Comparison of ENCODE assay signal across 26 cellular contexts in genomic region chr1:233624289-233624688, GRCh38. TPM values are rescaled to one million over a fixed set of nuclear protein-coding genes. Genes with fewer than 3 reads are reported as not detected.
DNase-seq lines count a peak whose midpoint lies in the region; ATAC-seq, FAIRE-seq and TF ChIP-seq lines count a peak whose summit lies in the region.
"Had no signal": no experiment of that assay in that cellular context is flagged by ENCODE, and none has a peak within 500 bp of the region (broad histone marks: within the 10 kb centered on the region; RNA-seq: fewer than 3 reads in every experiment).

No MANE protein-coding gene starts in this region.

- POLR2A ChIA-PET in HEK293 (lab: Yijun Ruan, JAX) = no interaction called here
- POLR2A ChIA-PET in GM12878 (lab: Charles Lee) = no interaction called here
- POLR2A ChIA-PET in H1 (lab: Charles Lee; ENCODE audit: partially characterized antibody) = no interaction called here

- in situ Hi-C loops in GM12878 (cut with MboI) = no loop called here

- H4K8ac ChIP-seq in H1 (ENCODE audit: extremely low read depth, insufficient read depth, low read length) (no peak overlapping the region), trophoblast cell (ENCODE audit: low read depth, low read length) (no peak overlapping the region)

- H3K79me2 ChIP-seq in GM12878 (ENCODE audit: control insufficient read depth, insufficient read depth, low read length) = peaks cover 2% of the 10 kb centered on the region
- peaks cover 0 to 22% of the 10 kb centered on the region in 2 experiments; a peak in 2 of 4 replicates for H3K79me2 ChIP-seq in H1 (ENCODE audit: control insufficient read depth in 1 of 2, insufficient read depth in 2 of 2, low read length in 2 of 2)
- H3K79me2 ChIP-seq in trophoblast cell (ENCODE audit: control insufficient read depth, insufficient read depth, low read length, poor library complexity) = no peaks in the 10 kb centered on the region

- 100% methylated on average over 3 of the region's 3 CpGs for WGBS in GM12878 (ENCODE audit: insufficient coverage, insufficient replicate concordance, low lambda C conversion rate, missing lambda C conversion rate)
- 100% methylated on average over 3 of the region's 3 CpGs; no CpG with 5 or more reads in 1 of the 2 experiments for WGBS in H1 (ENCODE audit: extremely low coverage in 1 of 2, insufficient coverage in 1 of 2, insufficient read length in 1 of 2, insufficient replicate concordance in 2 of 2, low coverage in 1 of 2, low lambda C conversion rate in 2 of 2, missing lambda C conversion rate in 1 of 2), 2 experiments
- WGBS in trophoblast cell (ENCODE audit: extremely low coverage, insufficient coverage, insufficient read length) = no CpG with 5 or more reads among the region's 3 CpGs

- H3K27me3 Mint-ChIP-seq in activated T-helper 2 cell treated with anti-CD3 and anti-CD28 coated beads, Interferon-gamma antibody, Interleukin-2, Interleukin-4, amounts not matched to agents 10 μg/mL and 5 μg/mL and 100 μg/mL, durations not matched to agents 14 hours and 24 hours and 36 hours (ENCODE audit: low read depth) = peaks cover 7% of the 10 kb centered on the region

- no peak overlapping the region for H3K9ac ChIP-seq in GM12878 (ENCODE audit: control insufficient read depth, insufficient read depth, low read length)
- no peak overlapping the region for H3K9ac ChIP-seq in H1 (replicated peaks in 1 of 4; ENCODE audit: extremely low read depth in 1 of 4, low read depth in 3 of 4, low read length in 3 of 4)
- no peak overlapping the region for H3K9ac ChIP-seq in trophoblast cell (ENCODE audit: low read length)
- H3K9ac ChIP-seq: BLaER1 treated with 17β-estradiol and CSF1 and Interleukin-3, amounts not matched to agents 10 nM and 100 nM; GM23248 had no signal

- H4K20me1 ChIP-seq in GM12878 (ENCODE audit: control insufficient read depth, insufficient read depth) = no peaks in the 10 kb centered on the region
- no peaks in the 10 kb centered on the region for H4K20me1 ChIP-seq in H1 (replicated peaks in 1 of 2; ENCODE audit: control insufficient read depth in 1 of 2, insufficient read depth in 2 of 2, low read length in 2 of 2)
- H4K20me1 ChIP-seq: BLaER1 treated with 17β-estradiol and CSF1 and Interleukin-3, amounts not matched to agents 10 nM and 100 nM had no signal

- SMC1A ChIA-PET in GM12878 (lab: Charles Lee; ENCODE audit: uncharacterized antibody, unreplicated experiment) = interaction anchor here (0.9 to 5.8 kb wide), 4 partner anchors 8 to 183 kb away, joined by 3 to 36 read pairs (median 6); partner anchors contain the start of gene KCNK1

- no peak overlapping the region for H4K5ac ChIP-seq in H1 (ENCODE audit: insufficient read length, low read depth, low read length)

- H3K4me2 ChIP-seq in GM12878 (ENCODE audit: control insufficient read depth, insufficient read depth) (peak overlapping the region; percentile 28; the same call in 1 of the 2 replicates), H1 (ENCODE audit: insufficient read depth in 1 of 2, low read depth in 2 of 2, low read length in 2 of 2) (no peak overlapping the region), trophoblast cell (ENCODE audit: low read length) (no peak overlapping the region)
- H3K4me2 ChIP-seq: A549; BLaER1 treated with 17β-estradiol and CSF1 and Interleukin-3, amounts not matched to agents 10 nM and 100 nM had no signal

- no peak for DNase-seq in GM12878 (ENCODE audit: low read depth, low spot score)
- no peak for DNase-seq in H1 (ENCODE audit: low read depth in 1 of 2, low spot score in 2 of 2)
- DNase-seq in trophoblast cell = no peak
- DNase-seq in activated T-helper 2 cell treated with anti-CD3 and anti-CD28 coated beads, Interferon-gamma antibody, Interleukin-2, Interleukin-4, amounts not matched to agents 10 μg/mL and 5 μg/mL and 100 μg/mL, durations not matched to agents 14 hours and 24 hours and 36 hours (ENCODE audit: low spot score) = no peak
- DNase-seq in NCI-H1436 (lab: John Stamatoyannopoulos, UW) = no peak
- no peak for DNase-seq in effector CD4-positive, alpha-beta T cell
- DNase-seq: 8988T; ACHN; AML-193; BE2C; CD4-positive, alpha-beta T cell; CD8-positive, alpha-beta memory T cell; DMS 273 treated with DMSO at 0.1 percent for 48 hours; DMS79; EL; GDM1; GM23248; H9 had no signal

- H3K4me3 Mint-ChIP-seq in activated T-helper 2 cell treated with anti-CD3 and anti-CD28 coated beads, Interferon-gamma antibody, Interleukin-2, Interleukin-4, amounts not matched to agents 10 μg/mL and 5 μg/mL and 100 μg/mL, durations not matched to agents 14 hours and 24 hours and 36 hours (ENCODE audit: low read depth) = no peak overlapping the region
- H3K4me3 Mint-ChIP-seq: CD14-positive monocyte; CD4-positive, alpha-beta T cell; CD8-positive, alpha-beta memory T cell; H9 had no signal

- 0 out of 2 replicates have a peak, but pooled peaks cover 2% of the 10 kb centered on the region for H3K4me1 ChIP-seq in HEK293 (ENCODE audit: control insufficient read depth, insufficient read depth, low read length)
- peaks cover 16% of the 10 kb centered on the region; the same call in 1 of the 2 replicates for H3K4me1 ChIP-seq in GM12878 (ENCODE audit: control insufficient read depth, insufficient read depth, low read length)
- H3K4me1 ChIP-seq in H1 (replicated peaks in 1 of 4; ENCODE audit: control insufficient read depth in 3 of 4, insufficient read depth in 4 of 4, low read length in 3 of 4) = no peaks in the 10 kb centered on the region
- no peaks in the 10 kb centered on the region for H3K4me1 ChIP-seq in trophoblast cell (ENCODE audit: control insufficient read depth in 1 of 2, insufficient read depth in 2 of 2, low read length in 2 of 2)
- H3K4me1 ChIP-seq: A549; BE2C; BLaER1 treated with 17β-estradiol and CSF1 and Interleukin-3, amounts not matched to agents 10 nM and 100 nM had no signal

- H3K79me1 ChIP-seq in H1 (ENCODE audit: low read depth, low read length) = peaks cover 4% of the 10 kb centered on the region; the same call in 1 of the 2 replicates
- H3K79me1 ChIP-seq in trophoblast cell (ENCODE audit: low read length) = no peaks in the 10 kb centered on the region

- BruUV-seq in GM12878 (replicated peaks; lab: Mats Ljungman, UMichigan) = no TSS peak

- H2BK12ac ChIP-seq in H1 (ENCODE audit: low read depth, low read length) = no peak overlapping the region
- H2BK12ac ChIP-seq in trophoblast cell (ENCODE audit: low read length) = no peak overlapping the region

- no peak overlapping the region for H2BK20ac ChIP-seq in H1 (ENCODE audit: low read length)

- H3K4ac ChIP-seq in H1 (replicated peaks; ENCODE audit: insufficient read length, low read depth, low read length) (no peak overlapping the region), trophoblast cell (ENCODE audit: low read depth, low read length) (peak overlapping the region; percentile 1)

- H3K56ac ChIP-seq in H1 (replicated peaks; ENCODE audit: insufficient read length, low read depth, low read length) = no peak overlapping the region

- H4K91ac ChIP-seq in H1 (replicated peaks; ENCODE audit: insufficient read length, low read length) (no peak overlapping the region), trophoblast cell (ENCODE audit: low read depth, low read length) (no peak overlapping the region)

- intact Hi-C loops in GM12878 (cut with micrococcal nuclease; ENCODE audit: unreplicated experiment) = no loop called here
- intact Hi-C loops in activated T-helper 2 cell treated with anti-CD3 and anti-CD28 coated beads, Interferon-gamma antibody, Interleukin-2, Interleukin-4, amounts not matched to agents 10 μg/mL and 5 μg/mL and 100 μg/mL, durations not matched to agents 14 hours and 24 hours and 36 hours (cut with micrococcal nuclease) = no loop called here

- no peak overlapping the region for H3K27ac Mint-ChIP-seq in activated T-helper 2 cell treated with anti-CD3 and anti-CD28 coated beads, Interferon-gamma antibody, Interleukin-2, Interleukin-4, amounts not matched to agents 10 μg/mL and 5 μg/mL and 100 μg/mL, durations not matched to agents 14 hours and 24 hours and 36 hours
- H3K27ac Mint-ChIP-seq: CD14-positive monocyte; CD4-positive, alpha-beta T cell; CD8-positive, alpha-beta memory T cell; H9 had no signal

- H3K36me3 ChIP-seq in HEK293 (ENCODE audit: control insufficient read depth in 2 of 2, insufficient read depth in 1 of 2, low read length in 2 of 2) (peaks cover 0 to 9% of the 10 kb centered on the region in 2 experiments; a peak in 1 of 3 replicates), GM12878 (ENCODE audit: control insufficient read depth in 2 of 2, insufficient read depth in 2 of 2, low read length in 1 of 2) (no peaks in the 10 kb centered on the region), H1 (ENCODE audit: control insufficient read depth in 2 of 4, insufficient read depth in 4 of 4, low read length in 3 of 4) (no peaks in the 10 kb centered on the region; a peak in 1 of 8 replicates), trophoblast cell (ENCODE audit: control insufficient read depth in 1 of 2, insufficient read depth in 2 of 2, low read length in 2 of 2) (peaks cover 3 to 6% of the 10 kb centered on the region in 2 experiments)
- H3K36me3 ChIP-seq: BE2C; BLaER1 treated with 17β-estradiol and CSF1 and Interleukin-3, amounts not matched to agents 10 nM and 100 nM had no signal

- no peak for TF ChIP-seq POLR2A in GM12878 (IDR thresholded peaks at IDR 0.05; ENCODE audit: low read depth, low read length)
- no peak for TF ChIP-seq POLR2A in H1 (IDR thresholded peaks at IDR 0.05; ENCODE audit: control extremely low read depth in 1 of 2, low read depth in 2 of 2, low read length in 2 of 2)

- TF ChIP-seq RAD21 in GM12878 (IDR thresholded peaks at IDR 0.05; ENCODE audit: insufficient read depth, low read depth, low read length) (no peak), H1 (IDR thresholded peaks at IDR 0.05 in 1 of 2, conservative IDR thresholded peaks at IDR 0.05 in 1 of 2; ENCODE audit: low read depth in 2 of 2, low read length in 2 of 2) (no peak)

- FAIRE-seq in GM12878 (lab: Jason Lieb, UNC) = no peak
- no peak for FAIRE-seq in H1 (lab: Jason Lieb, UNC)
- FAIRE-seq: A549, D721Med, GM12891, GM18507 had no signal

- H2AFZ ChIP-seq in GM12878 (ENCODE audit: control insufficient read depth, low read depth, low read length) (no peak overlapping the region), H1 (ENCODE audit: low read length) (no peak overlapping the region), trophoblast cell (ENCODE audit: insufficient read depth, low read length, poor library complexity) (no peak overlapping the region)
- H2AFZ ChIP-seq: GM23248 had no signal

- H3K4me3 ChIP-seq in HEK293 (ENCODE audit: low read depth, low read length) = no peak overlapping the region
- H3K4me3 ChIP-seq in GM12878 = no peak overlapping the region
- no peak overlapping the region for H3K4me3 ChIP-seq in H1 (ENCODE audit: extremely low read depth in 1 of 4, insufficient read depth in 2 of 4, low read depth in 3 of 4, low read length in 4 of 4)
- H3K4me3 ChIP-seq in trophoblast cell (ENCODE audit: low read depth, low read length) = no peak overlapping the region
- H3K4me3 ChIP-seq: A549; BLaER1 treated with 17β-estradiol and CSF1 and Interleukin-3, amounts not matched to agents 10 nM and 100 nM; GM23248 had no signal

- H2BK120ac ChIP-seq in H1 (replicated peaks; ENCODE audit: low read depth, low read length) (no peak overlapping the region), trophoblast cell (ENCODE audit: insufficient read depth, low read length, poor library complexity) (no peak overlapping the region)

- no peak overlapping the region for H3K27ac ChIP-seq in HEK293 (ENCODE audit: extremely low read depth, low read depth, low read length)
- H3K27ac ChIP-seq in GM12878 (ENCODE audit: control insufficient read depth, insufficient read depth) = no peak overlapping the region
- no peak overlapping the region for H3K27ac ChIP-seq in H1 (ENCODE audit: low read depth, low read length)
- no peak overlapping the region for H3K27ac ChIP-seq in trophoblast cell (ENCODE audit: low read depth, low read length)
- H3K27ac ChIP-seq: A549; BLaER1 treated with 17β-estradiol and CSF1 and Interleukin-3, amounts not matched to agents 10 nM and 100 nM; GM23248 had no signal

- CTCF ChIA-PET in HEK293 (lab: Yijun Ruan, JAX) = no interaction called here
- CTCF ChIA-PET in GM12878 (lab: Yijun Ruan, JAX) = interaction anchor here (0.9 to 1.7 kb wide), 2 partner anchors 8 to 183 kb away, joined by 3 read pairs; no protein-coding TSS in a partner anchor
- CTCF ChIA-PET in H1 (lab: Charles Lee; ENCODE audit: partially characterized antibody) = no interaction called here

- H3K4me1 Mint-ChIP-seq in activated T-helper 2 cell treated with anti-CD3 and anti-CD28 coated beads, Interferon-gamma antibody, Interleukin-2, Interleukin-4, amounts not matched to agents 10 μg/mL and 5 μg/mL and 100 μg/mL, durations not matched to agents 14 hours and 24 hours and 36 hours (ENCODE audit: low read depth) = peaks cover 11% of the 10 kb centered on the region
- H3K4me1 Mint-ChIP-seq: CD14-positive monocyte; CD8-positive, alpha-beta memory T cell had no signal

- H2BK5ac ChIP-seq in H1 (ENCODE audit: low read depth, low read length) = no peak overlapping the region
- no peak overlapping the region for H2BK5ac ChIP-seq in trophoblast cell (ENCODE audit: low read depth, low read length, poor library complexity)

- TF ChIP-seq CTCF in HEK293 (tag by site-specific recombination; IDR thresholded peaks at IDR 0.05) = no peak
- TF ChIP-seq CTCF in GM12878 (IDR thresholded peaks at IDR 0.05 in 2 of 3, conservative IDR thresholded peaks at IDR 0.05 in 1 of 3; ENCODE audit: control insufficient read depth in 2 of 3, extremely low read depth in 1 of 3, insufficient read depth in 1 of 3, low read depth in 3 of 3, low read length in 3 of 3) = no peak
- no peak for TF ChIP-seq CTCF in H1 (IDR thresholded peaks at IDR 0.05; ENCODE audit: control extremely low read depth in 1 of 3, insufficient read depth in 1 of 3, low read depth in 1 of 3, low read length in 3 of 3)

- peaks cover 4% of the 10 kb centered on the region for H3K36me3 Mint-ChIP-seq in activated T-helper 2 cell treated with anti-CD3 and anti-CD28 coated beads, Interferon-gamma antibody, Interleukin-2, Interleukin-4, amounts not matched to agents 10 μg/mL and 5 μg/mL and 100 μg/mL, durations not matched to agents 14 hours and 24 hours and 36 hours (ENCODE audit: low read depth)
- H3K36me3 Mint-ChIP-seq: CD14-positive monocyte; CD8-positive, alpha-beta memory T cell had no signal

- H3K9me3 ChIP-seq in HEK293 (ENCODE audit: control insufficient read depth, insufficient read depth, low read depth, low read length) (no peaks in the 10 kb centered on the region), GM12878 (replicated peaks; ENCODE audit: control insufficient read depth, insufficient read depth, low read length) (no peaks in the 10 kb centered on the region; the same call in 2 of the 3 replicates), H1 (ENCODE audit: insufficient read depth in 2 of 2, low read depth in 1 of 2, low read length in 1 of 2) (no peaks in the 10 kb centered on the region), trophoblast cell (ENCODE audit: insufficient read depth, low read depth, low read length) (no peaks in the 10 kb centered on the region)
- H3K9me3 ChIP-seq: A549; BE2C; BLaER1 treated with 17β-estradiol and CSF1 and Interleukin-3, amounts not matched to agents 10 nM and 100 nM had no signal

- no peak for ATAC-seq in GM12878
- ATAC-seq: A549, HCT116 had no signal

- H3K18ac ChIP-seq in H1 (ENCODE audit: extremely low read depth, low read length) = no peak overlapping the region
- no peak overlapping the region for H3K18ac ChIP-seq in trophoblast cell (ENCODE audit: low read length)

- H3K27me3 ChIP-seq in GM12878 (replicated peaks in 1 of 2; ENCODE audit: control insufficient read depth in 2 of 2, insufficient read depth in 2 of 2, low read length in 1 of 2) = no peaks in the 10 kb centered on the region
- H3K27me3 ChIP-seq in H1 (replicated peaks in 1 of 4; ENCODE audit: control insufficient read depth in 3 of 4, extremely low read depth in 1 of 4, insufficient read depth in 3 of 4, low read length in 3 of 4) = no peaks in the 10 kb centered on the region
- H3K27me3 ChIP-seq in trophoblast cell (ENCODE audit: insufficient read depth, low read length) = no peaks in the 10 kb centered on the region
- H3K27me3 ChIP-seq: BE2C; BLaER1 treated with 17β-estradiol and CSF1 and Interleukin-3, amounts not matched to agents 10 nM and 100 nM had no signal

- no peaks in the 10 kb centered on the region for H3K23me2 ChIP-seq in H1 (ENCODE audit: low read depth, low read length)

- no peak overlapping the region for H3K14ac ChIP-seq in H1 (ENCODE audit: insufficient read length)
- H3K14ac ChIP-seq in trophoblast cell (ENCODE audit: low read length) = no peak overlapping the region

- no peaks in the 10 kb centered on the region for H3K9me3 Mint-ChIP-seq in activated T-helper 2 cell treated with anti-CD3 and anti-CD28 coated beads, Interferon-gamma antibody, Interleukin-2, Interleukin-4, amounts not matched to agents 10 μg/mL and 5 μg/mL and 100 μg/mL, durations not matched to agents 14 hours and 24 hours and 36 hours
- H3K9me3 Mint-ChIP-seq: CD4-positive, alpha-beta T cell; CD8-positive, alpha-beta memory T cell; H9 had no signal

- RAD21 ChIA-PET in GM12878 (lab: Charles Lee; ENCODE audit: unreplicated experiment) = interaction anchor here (0.7 kb wide), 1 partner anchor 39 kb away, joined by 3 read pairs; no protein-coding TSS in a partner anchor

- H2AK5ac ChIP-seq in H1 (ENCODE audit: low read depth, low read length) (0 out of 2 replicates have a peak overlapping the region, but pooled peaks have one; percentile 9), trophoblast cell (ENCODE audit: low read length) (no peak overlapping the region)

- H4K12ac ChIP-seq in trophoblast cell (ENCODE audit: low read depth, low read length) = no peak overlapping the region

- no peak overlapping the region for H2BK15ac ChIP-seq in H1 (ENCODE audit: low read length)

- no peak for TF ChIP-seq EP300 in GM12878 (IDR thresholded peaks at IDR 0.05; ENCODE audit: borderline replicate concordance in 1 of 2, control insufficient read depth in 1 of 2, low read depth in 2 of 2, low read length in 2 of 2)
- TF ChIP-seq EP300 in H1 (IDR thresholded peaks at IDR 0.05; ENCODE audit: borderline replicate concordance in 1 of 2, low read depth in 2 of 2, low read length in 2 of 2) = no peak

- no peak overlapping the region for H3K23ac ChIP-seq in H1 (ENCODE audit: insufficient read length)
- H3K23ac ChIP-seq in trophoblast cell (ENCODE audit: low read length) = peak overlapping the region; percentile 43

RNA-seq across cellular contexts. Expression of gene KCNK1, which starts 10.4 kb away (rescaled TPM):
- total RNA-seq in GM12878 (2013; cell fraction: nucleolus; rRNA removed) = 81.2 and 85.6 TPM in 2 replicates
- total RNA-seq in GM12878 (2014; rRNA removed) (14.2 and 15.0 TPM in 2 replicates), GM12878 (2014; rRNA removed; fragmentation: Illumina TruSeq; extraction: Trizol) (12.4 and 13.0 TPM in 2 replicates), GM12878 (2021) (17.0 and 18.6 TPM in 2 replicates)
- 4.1 TPM for polyA plus RNA-seq in GM12878 (2011; ENCODE audit: low read depth)
- polyA plus RNA-seq in GM12878 (2011; rRNA removed) (27.6 and 28.4 TPM in 2 replicates), GM12878 (2014; fragmentation: Illumina TruSeq; extraction: Trizol) (10.6 and 12.3 TPM in 2 replicates), GM12878 (2014; fragmentation: Nextera tagmentation; extraction: Ambion mirVana) (10 to 100 TPM in 1 of 2 experiments, 1 to 10 TPM in 1; 9.4 to 14.6 TPM), GM12878 (2014; rRNA removed) (14.3 and 16.0 TPM in 2 replicates), GM12878 (2016; fragmentation: Nextera tagmentation; extraction: Ambion mirVana) (10 to 100 TPM; 15.6 to 18.6 TPM), H1 (2011; rRNA removed) (16.4 and 16.5 TPM in 2 replicates)
- 26.5 and 28.7 TPM in 2 replicates for polyA plus RNA-seq in GM12878 (2011; cell fraction: cytosol; rRNA removed)
- 20.3 and 25.4 TPM in 2 replicates for polyA plus RNA-seq in GM12878 (2011; cell fraction: nucleus; rRNA removed)
- polyA plus RNA-seq in GM12878 (2012) = 6.8 and 10.7 TPM in 2 replicates
- polyA minus RNA-seq in GM12878 (2011; rRNA and poly(A)+ RNA removed) = 36.1 and 43.6 TPM in 2 replicates
- 18.0 and 18.2 TPM in 2 replicates for polyA minus RNA-seq in GM12878 (2011; cell fraction: cytosol; rRNA and poly(A)+ RNA removed)
- polyA minus RNA-seq in GM12878 (2011; cell fraction: nucleus; rRNA and poly(A)+ RNA removed) = 15.6 and 29.0 TPM in 2 replicates
- 10.8 and 11.9 TPM in 2 replicates for total RNA-seq in H1 (2021; fragmentation: NEBNext Ultra II Directional; extraction: Animal tissue kit (Norgen Biotek cat#: 25700))
- 11.0 TPM for polyA plus RNA-seq in H1 (2011; cell fraction: cytosol; rRNA removed)
- 14.7 TPM for polyA plus RNA-seq in H1 (2011; cell fraction: nucleus; rRNA removed)
- polyA plus RNA-seq in H1 (2012, experiment 1 of 2) = 10.4 to 13.9 TPM (median 12.8 TPM) in 4 replicates
- 8.7 TPM for polyA plus RNA-seq in H1 (2012, experiment 2 of 2)
- 10.7 TPM for polyA plus RNA-seq in H1 (2013, experiment 1 of 2)
- polyA plus RNA-seq in H1 (2013, experiment 2 of 2) = 12.2 TPM
- polyA minus RNA-seq in H1 (2011; rRNA and poly(A)+ RNA removed) = 19.1 and 20.3 TPM in 2 replicates
- 19.4 TPM for polyA minus RNA-seq in H1 (2011; cell fraction: cytosol; rRNA and poly(A)+ RNA removed)
- polyA minus RNA-seq in H1 (2011; cell fraction: nucleus; rRNA and poly(A)+ RNA removed) = 14.2 TPM
- polyA plus RNA-seq in trophoblast cell (2013) = 19.0 and 20.5 TPM in 2 replicates
- total RNA-seq in activated T-helper 2 cell treated with anti-CD3 and anti-CD28 coated beads, Interferon-gamma antibody, Interleukin-2, Interleukin-4, amounts not matched to agents 10 μg/mL and 5 μg/mL and 100 μg/mL, durations not matched to agents 14 hours and 24 hours and 36 hours = 5.4 and 6.1 TPM in 2 replicates
- total RNA-seq: CD4-positive, alpha-beta T cell had no signal
- polyA plus RNA-seq: CD14-positive monocyte; CD8-positive, alpha-beta memory T cell had no signal
